In the genomic region with DNA sequence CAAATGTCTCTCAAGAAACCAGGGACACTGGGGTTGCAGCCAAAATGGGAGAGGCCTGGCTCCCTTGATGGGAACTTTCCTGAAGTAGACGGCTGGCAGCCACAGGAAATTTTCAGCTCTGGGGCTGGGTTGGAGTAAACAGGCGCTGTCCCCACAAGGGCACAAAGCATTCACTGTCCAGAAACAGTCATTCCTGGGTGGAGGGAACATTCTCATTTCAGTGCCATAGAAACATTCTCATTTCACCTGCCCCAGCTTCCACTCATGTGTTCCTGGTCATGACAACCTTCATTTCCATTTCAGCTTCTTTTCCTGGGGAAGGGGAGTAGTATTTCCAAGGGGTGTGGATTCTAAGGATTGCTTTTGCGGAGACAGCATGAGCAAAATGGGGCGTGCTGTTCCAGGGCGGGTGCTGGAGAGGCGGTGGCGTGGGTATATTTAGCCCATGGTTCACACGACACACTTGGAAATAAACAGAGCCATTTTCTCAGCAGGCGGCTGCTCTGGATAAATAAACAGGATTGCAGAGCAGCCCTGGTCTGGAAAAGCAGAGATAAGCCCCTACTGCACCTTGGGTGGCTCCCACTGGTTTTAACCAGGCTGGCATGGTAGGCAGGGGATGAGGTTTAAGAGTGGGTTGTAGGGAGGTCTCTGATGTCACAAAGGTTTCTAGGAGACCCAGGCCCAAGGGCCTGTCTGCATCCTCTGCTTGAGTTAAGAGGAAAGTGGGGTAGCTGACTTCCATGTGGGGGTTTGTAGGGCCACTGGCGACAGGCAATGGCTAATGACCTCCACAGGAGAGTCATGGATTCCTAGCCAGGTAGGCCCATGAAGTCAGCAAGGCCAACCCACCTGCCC, we compare ENCODE assay signal across 9 cellular contexts. TPM values are rescaled to one million over a fixed set of nuclear protein-coding genes. Genes with fewer than 3 reads are reported as not detected.
A peak's percentile ranks its signal among the peaks of the same experiment; 100 is the strongest.
DNase-seq lines count a peak whose midpoint lies in the region; ATAC-seq, FAIRE-seq and TF ChIP-seq lines count a peak whose summit lies in the region.
"Had no signal": no experiment of that assay in that cellular context is flagged by ENCODE, and none has a peak within 500 bp of the region (broad histone marks: within the 10 kb centered on the region; RNA-seq: fewer than 3 reads in every experiment).

No MANE protein-coding gene starts in this region.

- no peak for FAIRE-seq in small intestine (lab: Jason Lieb, UNC)

- no peak for TF ChIP-seq POLR2A in Peyer's patch (IDR thresholded peaks at IDR 0.05)

- no peak overlapping the region for H2AFZ ChIP-seq in parathyroid adenoma

- POLR2A ChIA-PET in CD4-positive, alpha-beta memory T cell (lab: Charles Lee; ENCODE audit: partially characterized antibody) = interaction anchor here (1.9 kb wide), 1 partner anchor 53 kb away, joined by 5 read pairs; no protein-coding TSS in a partner anchor

- H3K9me3 ChIP-seq in CD4-positive, alpha-beta memory T cell (ENCODE audit: control insufficient read depth in 1 of 2, low read length in 2 of 2) = no peaks in the 10 kb centered on the region
- H3K9me3 ChIP-seq in Peyer's patch = no peaks in the 10 kb centered on the region
- no peaks in the 10 kb centered on the region for H3K9me3 ChIP-seq in parathyroid adenoma (ENCODE audit: control insufficient read depth, low read length)
- no peaks in the 10 kb centered on the region for H3K9me3 ChIP-seq in small intestine (ENCODE audit: control insufficient read depth, low read depth)
- H3K9me3 ChIP-seq: neutrophil had no signal

- no peak overlapping the region for H3K4me3 ChIP-seq in CD4-positive, alpha-beta memory T cell (ENCODE audit: low read length in 2 of 2)
- H3K4me3 ChIP-seq in Peyer's patch = no peak overlapping the region
- H3K4me3 ChIP-seq in fibroblast of villous mesenchyme (ENCODE audit: low read depth, low read length) = no peak overlapping the region
- H3K4me3 ChIP-seq in parathyroid adenoma (ENCODE audit: low read depth, low read length) = no peak overlapping the region
- no peak overlapping the region for H3K4me3 ChIP-seq in small intestine (ENCODE audit: low read depth in 1 of 2, low read length in 2 of 2)

- no peaks in the 10 kb centered on the region for H3K27me3 Mint-ChIP-seq in CD4-positive, alpha-beta memory T cell

- no peak for TF ChIP-seq CTCF in Peyer's patch (IDR thresholded peaks at IDR 0.05)
- TF ChIP-seq CTCF in fibroblast of villous mesenchyme (IDR thresholded peaks at IDR 0.05; ENCODE audit: insufficient read depth, low read depth, low read length) = no peak
- TF ChIP-seq CTCF in parathyroid adenoma (IDR thresholded peaks at IDR 0.05) = no peak

- H3K4me2 ChIP-seq in parathyroid adenoma (ENCODE audit: low read length) = no peak overlapping the region

- CTCF ChIA-PET in CD4-positive, alpha-beta memory T cell (lab: Charles Lee; ENCODE audit: partially characterized antibody) = interaction anchor here (2.2 to 4.6 kb wide), 2 partner anchors 9 to 53 kb away, joined by 9 to 23 read pairs; no protein-coding TSS in a partner anchor

- H3K4me1 ChIP-seq in CD4-positive, alpha-beta memory T cell (ENCODE audit: insufficient read depth, low read length) = peaks cover 65% of the 10 kb centered on the region
- H3K4me1 ChIP-seq in Peyer's patch (peaks cover 0 to 64% (median 5%) of the 10 kb centered on the region in 4 donors), parathyroid adenoma (peaks cover 6% of the 10 kb centered on the region), small intestine (ENCODE audit: control insufficient read depth in 2 of 2, insufficient read depth in 1 of 2, low read depth in 1 of 2, low read length in 1 of 2) (peaks cover 6 to 14% of the 10 kb centered on the region in 2 donors)

- no peak overlapping the region for H3K9ac ChIP-seq in parathyroid adenoma

- H3K27me3 ChIP-seq in CD4-positive, alpha-beta memory T cell (ENCODE audit: insufficient read depth, low read length) = no peaks in the 10 kb centered on the region
- H3K27me3 ChIP-seq in Peyer's patch = no peaks in the 10 kb centered on the region
- no peaks in the 10 kb centered on the region for H3K27me3 ChIP-seq in parathyroid adenoma (ENCODE audit: control insufficient read depth, insufficient read depth, low read length)
- H3K27me3 ChIP-seq in small intestine (ENCODE audit: control insufficient read depth in 2 of 2, insufficient read depth in 2 of 2, low read length in 2 of 2) = no peaks in the 10 kb centered on the region
- H3K27me3 ChIP-seq: neutrophil had no signal

- WGBS in small intestine, 3 donors = 66 to 85% (median 71%) methylated on average over 10 of the region's 10 CpGs

- no peak overlapping the region for H3K27ac ChIP-seq in CD4-positive, alpha-beta memory T cell (ENCODE audit: low read depth, low read length)
- peak overlapping the region; percentile 28 to 82 (median 72) for H3K27ac ChIP-seq in Peyer's patch
- peak overlapping the region; percentile 40 for H3K27ac ChIP-seq in parathyroid adenoma
- H3K27ac ChIP-seq in small intestine (ENCODE audit: low read depth in 1 of 2, low read length in 1 of 2) = peak overlapping the region in 1 of 2 donors; percentile 85
- H3K27ac ChIP-seq: neutrophil had no signal

- no peaks in the 10 kb centered on the region for H3K9me3 Mint-ChIP-seq in CD4-positive, alpha-beta memory T cell

- H3K36me3 ChIP-seq in CD4-positive, alpha-beta memory T cell (ENCODE audit: insufficient read depth, low read length) = peaks cover 13% of the 10 kb centered on the region
- peaks cover 0 to 4% (median 0%) of the 10 kb centered on the region in 3 donors for H3K36me3 ChIP-seq in Peyer's patch
- no peaks in the 10 kb centered on the region for H3K36me3 ChIP-seq in parathyroid adenoma (ENCODE audit: control insufficient read depth, insufficient read depth, low read length)
- H3K36me3 ChIP-seq in small intestine (ENCODE audit: control insufficient read depth in 2 of 2, insufficient read depth in 2 of 2, low read length in 2 of 2) = peaks cover 0 to 5% of the 10 kb centered on the region in 2 donors

- intact Hi-C loops in CD4-positive, alpha-beta memory T cell (cut with micrococcal nuclease) = no loop called here

- ATAC-seq in HG03095 (IDR thresholded peaks at IDR 0.05; ENCODE audit: unreplicated experiment) (no peak), esophagus mucosa (no peak)

- peaks cover 48% of the 10 kb centered on the region for H3K79me2 ChIP-seq in parathyroid adenoma

- peak overlapping the region; percentile 15 to 88 (median 59) for H3K27ac Mint-ChIP-seq in CD4-positive, alpha-beta memory T cell

- peaks cover 0 to 23% of the 10 kb centered on the region in 2 donors for H3K36me3 Mint-ChIP-seq in CD4-positive, alpha-beta memory T cell

- peaks cover 30 to 71% (median 58%) of the 10 kb centered on the region in 4 donors for H3K4me1 Mint-ChIP-seq in CD4-positive, alpha-beta memory T cell

- no peak overlapping the region for H3K4me3 Mint-ChIP-seq in CD4-positive, alpha-beta memory T cell

- DNase-seq in CD4-positive, alpha-beta memory T cell = no peak
- DNase-seq in Peyer's patch = peak in 1 of 3 donors; percentile 52
- DNase-seq in fibroblast of villous mesenchyme (ENCODE audit: low read depth) = peak; percentile 85
- no peak for DNase-seq in small intestine
- DNase-seq in COLO829 (ENCODE audit: low spot score) = no peak

RNA-seq across cellular contexts. Expression of a gene that starts 32.9 kb away (rescaled TPM):
- not detected for total RNA-seq in CD4-positive, alpha-beta memory T cell
- not detected for polyA plus RNA-seq in CD4-positive, alpha-beta memory T cell
- 1 to 10 TPM in 1 of 4 donors, not detected in 3; 2.5 TPM for total RNA-seq in Peyer's patch
- total RNA-seq in fibroblast of villous mesenchyme = not detected in 2 replicates
- polyA plus RNA-seq in small intestine = 1 to 10 TPM in 1 of 3 donors, not detected in 2; 3.7 TPM
- total RNA-seq in esophagus mucosa = 0.96 TPM

RNA-seq across cellular contexts. Expression of a gene that starts 52.1 kb away (rescaled TPM):
- 10 to 100 TPM; 20.3 to 20.8 TPM for total RNA-seq in CD4-positive, alpha-beta memory T cell
- 10 to 100 TPM; 22.8 to 26.1 TPM for polyA plus RNA-seq in CD4-positive, alpha-beta memory T cell
- total RNA-seq in Peyer's patch (100 to 1,000 TPM in 3 of 4 donors, 10 to 100 TPM in 1; 85.0 to 185 (median 144) TPM), fibroblast of villous mesenchyme (82.8 and 113 TPM in 2 replicates), esophagus mucosa (76.6 TPM)
- 100 to 1,000 TPM in 1 of 3 donors, 10 to 100 TPM in 2; 79.7 to 160 (median 92.8) TPM for polyA plus RNA-seq in small intestine
